ENCODE assay signal across 8 cellular contexts in genomic region chr4:38177035-38177791, GRCh38.
DNase-seq lines count a peak whose midpoint lies in the region; ATAC-seq and TF ChIP-seq lines count a peak whose summit lies in the region.

No MANE protein-coding gene starts in this region.

- no peaks in the 10 kb centered on the region for H3K9me3 ChIP-seq in right atrium auricular region

- no peaks in the 10 kb centered on the region for H3K36me3 ChIP-seq in right atrium auricular region

- peak overlapping the region; percentile 19 to 47 for H3K27ac ChIP-seq in right atrium auricular region

- H3K4me1 ChIP-seq in right atrium auricular region = peaks cover 0 to 11% of the 10 kb centered on the region in 2 donors

- ATAC-seq in HG03108 (IDR thresholded peaks at IDR 0.05; ENCODE audit: unreplicated experiment) (no peak), GM18511 (IDR thresholded peaks at IDR 0.05; ENCODE audit: unreplicated experiment) (no peak)

- no peaks in the 10 kb centered on the region for H3K27me3 ChIP-seq in right atrium auricular region

- no peak overlapping the region for H3K4me3 ChIP-seq in right atrium auricular region

- DNase-seq in MV-4-11 (lab: John Stamatoyannopoulos, UW) (peak; percentile 68), right atrium auricular region (ENCODE audit: low spot score) (peak; percentile 75), dedifferentiated amniotic fluid mesenchymal stem cell (ENCODE audit: extremely low spot score) (no peak), 8988T (no peak)
- peak; percentile 5 to 16 for DNase-seq in activated T-helper 1 cell treated with anti-CD3 and anti-CD28 coated beads, Interleukin-2, amount 50 U/mL, for 16 hours (ENCODE audit: low read depth in 1 of 2, low spot score in 1 of 2)
- DNase-seq in stimulated activated CD4-positive, alpha-beta T cell treated with anti-CD3 and anti-CD28 coated beads, TNF-alpha, amount 100 ng/mL, for 4 hours (ENCODE audit: low read depth in 3 of 3) = peak in 2 of 3 experiments; percentile 15 to 31

- TF ChIP-seq CTCF in right atrium auricular region (IDR thresholded peaks at IDR 0.05) = no peak

Comparison
In these comparisons a context has a peak if more than half of its experiments do, and no peak if none do; other contexts are left out.
1. DNase-seq: peak in MV-4-11 (single experiment), activated T-helper 1 cell treated with anti-CD3 and anti-CD28 coated beads, Interleukin-2, amount 50 U/mL, for 16 hours (2 of 2), right atrium auricular region (single experiment) and stimulated activated CD4-positive, alpha-beta T cell treated with anti-CD3 and anti-CD28 coated beads, TNF-alpha, amount 100 ng/mL, for 4 hours (2 of 3); none in dedifferentiated amniotic fluid mesenchymal stem cell (single experiment) and 8988T (single experiment).